8 cellular contexts compared by ENCODE assay signal in the genomic region with DNA sequence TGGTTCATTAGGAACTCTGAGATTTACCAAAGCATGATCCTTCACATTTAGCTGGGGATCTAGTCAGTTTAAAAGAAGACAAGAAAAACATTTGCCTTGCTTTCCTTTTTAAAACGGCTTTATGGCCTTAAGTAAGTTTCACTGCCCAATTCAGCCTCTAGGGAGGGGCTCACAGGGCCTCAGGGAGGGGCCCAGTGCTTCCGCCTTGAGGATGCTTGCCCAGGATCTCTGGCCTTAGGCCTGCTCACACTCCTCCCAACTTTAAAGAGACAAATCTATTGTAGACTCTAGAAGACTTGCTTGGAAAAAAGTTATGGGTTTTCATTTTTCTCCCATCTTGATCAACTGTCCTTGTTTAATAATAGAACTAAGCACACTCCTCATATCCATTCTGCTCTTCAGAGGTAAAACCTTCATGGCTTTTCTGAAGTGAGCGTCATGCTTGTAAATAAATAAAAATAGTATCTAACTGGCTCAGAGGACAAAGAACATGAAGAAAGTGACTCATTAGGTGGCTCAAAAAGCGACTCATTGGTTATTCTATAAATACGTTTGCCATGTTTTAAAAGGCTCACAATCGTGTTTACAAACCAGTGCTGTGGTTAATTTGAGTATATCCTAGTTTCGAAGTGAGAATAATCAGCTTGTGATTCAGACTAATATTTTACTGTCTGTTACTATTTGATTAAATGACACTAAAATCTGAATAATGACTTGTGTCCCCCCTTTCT. TPM values are rescaled to one million over a fixed set of nuclear protein-coding genes. Genes with fewer than 3 reads are reported as not detected.
DNase-seq lines count a peak whose midpoint lies in the region; ATAC-seq and TF ChIP-seq lines count a peak whose summit lies in the region.

No MANE protein-coding gene starts in this region.

- H3K4me3 Mint-ChIP-seq in CD8-positive, alpha-beta memory T cell = no peak overlapping the region

- TF ChIP-seq POLR2A in Peyer's patch (IDR thresholded peaks at IDR 0.05) = no peak

- no peak overlapping the region for H3K4me3 ChIP-seq in CD8-positive, alpha-beta memory T cell (ENCODE audit: low read length)
- no peak overlapping the region for H3K4me3 ChIP-seq in Peyer's patch
- H3K4me3 ChIP-seq in lower lobe of right lung = no peak overlapping the region

- H3K9me3 ChIP-seq in CD8-positive, alpha-beta memory T cell (ENCODE audit: low read length) = no peaks in the 10 kb centered on the region
- H3K9me3 ChIP-seq in Peyer's patch (no peaks in the 10 kb centered on the region), lower lobe of right lung (no peaks in the 10 kb centered on the region)

- H3K36me3 ChIP-seq in CD8-positive, alpha-beta memory T cell (ENCODE audit: insufficient read depth, low read length) = no peaks in the 10 kb centered on the region
- peaks cover 0 to 41% (median 0%) of the 10 kb centered on the region in 3 donors for H3K36me3 ChIP-seq in Peyer's patch
- H3K36me3 ChIP-seq in lower lobe of right lung = peaks cover 45% of the 10 kb centered on the region

- H3K27ac Mint-ChIP-seq in CD8-positive, alpha-beta memory T cell = peak overlapping the region in 7 of 8 donors; percentile 24 to 87 (median 71)

- H3K27ac ChIP-seq in CD8-positive, alpha-beta memory T cell (ENCODE audit: low read depth, low read length) = no peak overlapping the region
- H3K27ac ChIP-seq in Peyer's patch (peak overlapping the region in 3 of 4 donors; percentile 55 to 73 (median 63)), lower lobe of right lung (peak overlapping the region; percentile 20)

- peaks cover 0 to 29% (median 8%) of the 10 kb centered on the region in 3 donors for H3K36me3 Mint-ChIP-seq in CD8-positive, alpha-beta memory T cell

- peaks cover 0 to 4% (median 0%) of the 10 kb centered on the region in 3 donors for H3K4me1 Mint-ChIP-seq in CD8-positive, alpha-beta memory T cell

- CTCF ChIA-PET in CD8-positive, alpha-beta memory T cell (lab: Charles Lee) = no interaction called here

- no peak for DNase-seq in CD8-positive, alpha-beta memory T cell
- DNase-seq in Peyer's patch (peak in 1 of 3 donors; percentile 66), lower lobe of right lung (no peak), cortex of kidney (lab: John Stamatoyannopoulos, UW) (no peak), KG1 (lab: John Stamatoyannopoulos, UW) (no peak), cerebellum (ENCODE audit: low spot score) (no peak), NCI-H226 (no peak)

- H3K9me3 Mint-ChIP-seq in CD8-positive, alpha-beta memory T cell = no peaks in the 10 kb centered on the region

- TF ChIP-seq CTCF in Peyer's patch (IDR thresholded peaks at IDR 0.05) (peak in 2 of 6 experiments; percentile 12 to 21), lower lobe of right lung (IDR thresholded peaks at IDR 0.05) (no peak)

- no peaks in the 10 kb centered on the region for H3K27me3 ChIP-seq in CD8-positive, alpha-beta memory T cell (ENCODE audit: insufficient read depth, low read length, poor library complexity, severe bottlenecking)
- H3K27me3 ChIP-seq in Peyer's patch (no peaks in the 10 kb centered on the region), lower lobe of right lung (ENCODE audit: low read depth) (no peaks in the 10 kb centered on the region)

- POLR2A ChIA-PET in CD8-positive, alpha-beta memory T cell (lab: Charles Lee) = interaction anchor here (1.1 kb wide), 1 partner anchor 13 kb away, joined by 4 read pairs; the partner anchor contains the start of gene PDHB

- no peaks in the 10 kb centered on the region for H3K27me3 Mint-ChIP-seq in CD8-positive, alpha-beta memory T cell

- intact Hi-C loops in lower lobe of right lung (cut with DNase I) = loop anchor here (10.0 kb wide), 1 partner anchor 95 kb away; no protein-coding TSS in a partner anchor

- ATAC-seq in GM21390 (IDR thresholded peaks at IDR 0.05; ENCODE audit: unreplicated experiment) = peak; percentile 76
- ATAC-seq in lower lobe of right lung = peak in 1 of 2 donors; percentile 46

- H3K4me1 ChIP-seq in CD8-positive, alpha-beta memory T cell (ENCODE audit: insufficient read depth, low read length) = no peaks in the 10 kb centered on the region
- peaks cover 0 to 12% (median 4%) of the 10 kb centered on the region in 4 donors for H3K4me1 ChIP-seq in Peyer's patch
- peaks cover 8% of the 10 kb centered on the region for H3K4me1 ChIP-seq in lower lobe of right lung

RNA-seq across cellular contexts. Expression of gene PDHB, which starts 13.7 kb away (rescaled TPM):
- 10 to 100 TPM; 64.2 to 64.8 TPM for total RNA-seq in CD8-positive, alpha-beta memory T cell
- polyA plus RNA-seq in CD8-positive, alpha-beta memory T cell = 91.2 TPM
- total RNA-seq in Peyer's patch = 100 to 1,000 TPM in 2 of 4 donors, 10 to 100 TPM in 2; 66.6 to 126 (median 96.8) TPM
- total RNA-seq in lower lobe of right lung = 47.7 TPM
- total RNA-seq in cerebellum = 44.9 TPM
